In genomic region chr7:28328161-28328560, GRCh38 we compare ENCODE assay signal across 23 cellular contexts.
DNase-seq lines count a peak whose midpoint lies in the region; ATAC-seq and TF ChIP-seq lines count a peak whose summit lies in the region.
"Had no signal": no experiment of that assay in that cellular context is flagged by ENCODE, and none has a peak within 500 bp of the region (broad histone marks: within the 10 kb centered on the region; RNA-seq: fewer than 3 reads in every experiment).

No MANE protein-coding gene starts in this region.

- H3K9me3 ChIP-seq in adrenal gland (replicated peaks in 1 of 3): no peaks in the 10 kb centered on the region
- H3K9me3 ChIP-seq: neutrophil, psoas muscle, tibial nerve had no signal

- H3K4me3 Mint-ChIP-seq in activated CD4-positive, alpha-beta T cell treated with anti-CD3 and anti-CD28 coated beads for 36 hours: no peak overlapping the region
- H3K4me3 Mint-ChIP-seq in central memory CD8-positive, alpha-beta T cell: no peak overlapping the region

- intact Hi-C loops in activated CD4-positive, alpha-beta T cell treated with anti-CD3 and anti-CD28 coated beads for 36 hours (cut with DNase I, micrococcal nuclease): loop anchor here in 1 of 2 experiments (2.0 kb wide), 1 partner anchor 35 kb away; no protein-coding TSS in a partner anchor
- intact Hi-C loops in adrenal gland (cut with DNase I): no loop called here

- H3K4me1 Mint-ChIP-seq in activated CD4-positive, alpha-beta T cell treated with anti-CD3 and anti-CD28 coated beads for 36 hours: peaks cover 36% of the 10 kb centered on the region
- peaks cover 23% of the 10 kb centered on the region for H3K4me1 Mint-ChIP-seq in central memory CD8-positive, alpha-beta T cell

- no peaks in the 10 kb centered on the region for H3K36me3 Mint-ChIP-seq in activated CD4-positive, alpha-beta T cell treated with anti-CD3 and anti-CD28 coated beads for 36 hours (ENCODE audit: low read depth)
- peaks cover 2% of the 10 kb centered on the region for H3K36me3 Mint-ChIP-seq in central memory CD8-positive, alpha-beta T cell (ENCODE audit: insufficient read depth)

- 61 to 78% (median 69%) methylated on average over 2 of the region's 2 CpGs for WGBS in adrenal gland, 4 donors

- no peak for TF ChIP-seq POLR2A in adrenal gland (IDR thresholded peaks at IDR 0.05)

- H3K4me3 ChIP-seq in adrenal gland (no peak overlapping the region), coronary artery (no peak overlapping the region)
- H3K4me3 ChIP-seq: lung, psoas muscle, skin epidermis, tibial nerve had no signal

- CTCF ChIA-PET in activated CD4-positive, alpha-beta T cell treated with anti-CD3 and anti-CD28 coated beads for 36 hours (lab: Charles Lee): no interaction called here

- TF ChIP-seq CTCF in adrenal gland (IDR thresholded peaks at IDR 0.05) (no peak), coronary artery (IDR thresholded peaks at IDR 0.05) (no peak)

- H3K27me3 ChIP-seq in adrenal gland: no peaks in the 10 kb centered on the region
- H3K27me3 ChIP-seq: tibial nerve had no signal

- no peaks in the 10 kb centered on the region for H3K9me3 Mint-ChIP-seq in activated CD4-positive, alpha-beta T cell treated with anti-CD3 and anti-CD28 coated beads for 36 hours (ENCODE audit: low read depth)
- H3K9me3 Mint-ChIP-seq in central memory CD8-positive, alpha-beta T cell: no peaks in the 10 kb centered on the region

- no peak overlapping the region for H3K27ac Mint-ChIP-seq in activated CD4-positive, alpha-beta T cell treated with anti-CD3 and anti-CD28 coated beads for 36 hours
- H3K27ac Mint-ChIP-seq in central memory CD8-positive, alpha-beta T cell (ENCODE audit: low read depth): peak overlapping the region; percentile 33

- POLR2A ChIA-PET in activated CD4-positive, alpha-beta T cell treated with anti-CD3 and anti-CD28 coated beads for 36 hours (lab: Charles Lee): no interaction called here

- no peak overlapping the region for H3K27ac ChIP-seq in adrenal gland
- H3K27ac ChIP-seq in coronary artery: no peak overlapping the region
- H3K27ac ChIP-seq: C4-2B, neutrophil, psoas muscle, tibial nerve had no signal

- H3K27me3 Mint-ChIP-seq in activated CD4-positive, alpha-beta T cell treated with anti-CD3 and anti-CD28 coated beads for 36 hours: peaks cover 4% of the 10 kb centered on the region
- no peaks in the 10 kb centered on the region for H3K27me3 Mint-ChIP-seq in central memory CD8-positive, alpha-beta T cell

- no peaks in the 10 kb centered on the region for H3K36me3 ChIP-seq in adrenal gland (replicated peaks in 1 of 2)
- H3K36me3 ChIP-seq: neutrophil, tibial nerve had no signal

- ATAC-seq in activated CD4-positive, alpha-beta T cell treated with anti-CD3 and anti-CD28 coated beads for 36 hours: peak; percentile 69
- no peak for ATAC-seq in central memory CD8-positive, alpha-beta T cell (replicated peaks; ENCODE audit: extremely low read depth, poor library complexity, severe bottlenecking)
- ATAC-seq: psoas muscle, Right ventricle myocardium inferior had no signal

- H3K4me1 ChIP-seq in adrenal gland (replicated peaks in 1 of 2): peaks cover 5 to 13% of the 10 kb centered on the region in 2 donors
- H3K4me1 ChIP-seq: psoas muscle had no signal

- DNase-seq in activated CD4-positive, alpha-beta T cell treated with anti-CD3 and anti-CD28 coated beads for 36 hours: no peak
- no peak for DNase-seq in activated CD4-positive, alpha-beta T cell treated with anti-CD3 and anti-CD28 coated beads, Interleukin-2, amount 50 U/mL, for 1 hour
- peak; percentile 69 for DNase-seq in DMS53 (lab: John Stamatoyannopoulos, UW)
- DNase-seq in NCI-H2029 treated with DMSO at 0.1 percent for 48 hours (lab: John Stamatoyannopoulos, UW): peak; percentile 20
- DNase-seq in central memory CD8-positive, alpha-beta T cell (ENCODE audit: low spot score in 2 of 2): no peak
- DNase-seq in adrenal gland: no peak
- no peak for DNase-seq in coronary artery (ENCODE audit: low spot score)
- no peak for DNase-seq in putamen (ENCODE audit: low spot score)
- DNase-seq: activated CD4-positive, alpha-beta T cell treated with anti-CD3 and anti-CD28 coated beads for 48 hours; activated CD8-positive, alpha-beta memory T cell treated with anti-CD3 and anti-CD28 coated beads, Interleukin-2, amount 50 U/mL, for 48 hours; dermis blood vessel endothelial cell; DMS79; hypothalamus; IMR-90; NCI-H526; psoas muscle; stimulated activated naive CD4-positive, alpha-beta T cell treated with Interleukin-2 at 50 U/mL for 16 hours had no signal

Comparison
In these comparisons a context has a peak if more than half of its experiments do, and no peak if none do; other contexts are left out.
1. DNase-seq: peak in DMS53 (single experiment) and NCI-H2029 treated with DMSO at 0.1 percent for 48 hours (single experiment); none in activated CD4-positive, alpha-beta T cell treated with anti-CD3 and anti-CD28 coated beads for 36 hours (single experiment), activated CD4-positive, alpha-beta T cell treated with anti-CD3 and anti-CD28 coated beads, Interleukin-2, amount 50 U/mL, for 1 hour (single experiment), central memory CD8-positive, alpha-beta T cell (0 of 2), adrenal gland (0 of 7), coronary artery (single experiment) and putamen (single experiment).